In genomic region chr12:124008629-124009028, GRCh38 we compare ENCODE assay signal across 11 cellular contexts.
"Had no signal": no experiment of that assay in that cellular context is flagged by ENCODE, and none has a peak within 500 bp of the region (broad histone marks: within the 10 kb centered on the region; RNA-seq: fewer than 3 reads in every experiment).

No MANE protein-coding gene starts in this region.

- H3K27ac Mint-ChIP-seq: activated naive CD4-positive, alpha-beta T cell treated with anti-CD3 and anti-CD28 coated beads for 36 hours; stimulated activated naive CD8-positive, alpha-beta T cell treated with anti-CD3 and anti-CD28 coated beads, Interleukin-15, amount 100 ng/mL, for 72 hours had no signal

- H3K4me3 Mint-ChIP-seq: activated naive CD4-positive, alpha-beta T cell treated with anti-CD3 and anti-CD28 coated beads for 36 hours; central memory CD8-positive, alpha-beta T cell; immature natural killer cell; natural killer cell treated with Interleukin-12 subunit alpha and Interleukin-12 subunit beta and Interleukin-15 and Interleukin-18, amount 100 ng/mL, for 72 hours; stimulated activated naive CD8-positive, alpha-beta T cell treated with anti-CD3 and anti-CD28 coated beads, Interleukin-15, amount 100 ng/mL, for 72 hours had no signal

- H3K9me3 Mint-ChIP-seq: activated naive CD4-positive, alpha-beta T cell treated with anti-CD3 and anti-CD28 coated beads for 36 hours; activated T-helper 2 cell treated with anti-CD3 and anti-CD28 coated beads, Interferon-gamma antibody, Interleukin-2, Interleukin-4, amounts not matched to agents 10 μg/mL and 5 μg/mL and 100 μg/mL, durations not matched to agents 14 hours and 24 hours and 36 hours; central memory CD8-positive, alpha-beta T cell; natural killer cell treated with Interleukin-12 subunit alpha and Interleukin-12 subunit beta and Interleukin-15 and Interleukin-18, amount 100 ng/mL, for 72 hours; stimulated activated naive CD8-positive, alpha-beta T cell treated with anti-CD3 and anti-CD28 coated beads, Interleukin-15, amount 100 ng/mL, for 72 hours had no signal

- H3K27me3 Mint-ChIP-seq: central memory CD8-positive, alpha-beta T cell; natural killer cell treated with Interleukin-12 subunit alpha and Interleukin-12 subunit beta and Interleukin-15 and Interleukin-18, amount 100 ng/mL, for 72 hours; stimulated activated naive CD8-positive, alpha-beta T cell treated with anti-CD3 and anti-CD28 coated beads, Interleukin-15, amount 100 ng/mL, for 72 hours had no signal

- DNase-seq: amniotic stem cell; effector memory CD4-positive, alpha-beta T cell; immature natural killer cell; sigmoid colon; stimulated activated CD4-positive, alpha-beta T cell treated with anti-CD3 and anti-CD28 coated beads, Interleukin-1b, Interleukin-23, amount 100 ng/mL, for 48 hours; stimulated activated naive CD8-positive, alpha-beta T cell treated with anti-CD3 and anti-CD28 coated beads, Interleukin-15, amount 100 ng/mL, for 72 hours; T1000 had no signal
